Comparison of ENCODE assay signal across 38 cellular contexts in the genomic region with DNA sequence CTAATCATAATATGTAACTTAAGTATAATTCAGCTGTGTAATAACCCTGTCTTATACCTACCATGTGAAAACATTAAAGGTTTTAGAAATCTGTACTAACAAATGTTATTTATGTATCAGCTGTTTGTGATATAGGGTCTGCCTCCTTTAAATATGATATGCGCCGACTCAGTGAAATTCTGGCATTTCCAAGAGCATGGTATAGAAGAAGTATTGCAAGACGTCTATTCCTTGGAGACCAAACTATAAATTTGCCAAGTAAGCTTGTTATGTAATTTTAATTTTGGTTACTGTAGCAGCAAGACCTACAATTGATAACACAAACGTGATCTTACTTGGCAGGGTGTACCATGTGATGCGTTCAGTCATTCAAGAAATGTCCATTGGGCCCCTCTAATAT. TPM values are rescaled to one million over a fixed set of nuclear protein-coding genes. Genes with fewer than 3 reads are reported as not detected.
"Had no signal": no experiment of that assay in that cellular context is flagged by ENCODE, and none has a peak within 500 bp of the region (broad histone marks: within the 10 kb centered on the region; RNA-seq: fewer than 3 reads in every experiment).

No MANE protein-coding gene starts in this region.

- H3K27me3 ChIP-seq: adrenal gland, body of pancreas, brain microvascular endothelial cell, breast epithelium had no signal

- FAIRE-seq: TTC549 had no signal

- DNase-seq: activated B cell treated with CpG ODN at 0.5 μM for 24 hours; activated CD4-positive, alpha-beta memory T cell treated with anti-CD3 and anti-CD28 coated beads for 36 hours; activated CD4-positive, alpha-beta T cell treated with anti-CD3 and anti-CD28 coated beads for 36 hours; activated CD4-positive, alpha-beta T cell treated with anti-CD3 and anti-CD28 coated beads, Interleukin-2, amount 10 ng/mL, durations not matched to agents 24 days and 14 days; activated CD4-positive, alpha-beta T cell treated with anti-CD3 and anti-CD28 coated beads, Interleukin-2, amount 50 U/mL, for 1 hour; activated CD4-positive, alpha-beta T cell treated with anti-CD3 and anti-CD28 coated beads, Interleukin-2, amount 50 U/mL, for 4 hours; activated CD4-positive, CD25-positive, alpha-beta regulatory T cell treated with anti-CD3 and anti-CD28 coated beads, Interleukin-2, amount 50 U/mL, for 72 hours; activated CD8-positive, alpha-beta memory T cell treated with anti-CD3 and anti-CD28 coated beads, Interleukin-2, amount 50 U/mL, for 4 hours; activated CD8-positive, alpha-beta T cell treated with anti-CD3 and anti-CD28 coated beads for 36 hours; activated effector memory CD4-positive, alpha-beta T cell treated with anti-CD3 and anti-CD28 coated beads, Interleukin-2, amount 50 U/mL, for 16 hours; activated gamma-delta T cell treated with Interleukin-2 at 50 U/mL for 16 hours; activated naive CD4-positive, alpha-beta T cell; activated naive CD4-positive, alpha-beta T cell treated with anti-CD3 and anti-CD28 coated beads for 36 hours; activated naive CD4-positive, alpha-beta T cell treated with anti-CD3 and anti-CD28 coated beads, Interleukin-2, amount 50 U/mL, for 16 hours; activated naive CD8-positive, alpha-beta T cell treated with anti-CD3 and anti-CD28 coated beads for 36 hours; activated T-cell treated with anti-CD3 and anti-CD28 coated beads for 4 hours; activated T-cell treated with anti-CD3 and anti-CD28 coated beads, Interleukin-2, amount 50 U/mL, for 1 hour; activated T-cell treated with anti-CD3 and anti-CD28 coated beads, Interleukin-2, amount 50 U/mL, for 4 hours; activated T-cell treated with anti-CD3 and anti-CD28 coated beads, Interleukin-2, amount 50 U/mL, for 72 hours; adrenal gland; amniotic stem cell; aorta; body of pancreas; brain microvascular endothelial cell; cerebellar nuclear complex; T-helper 1 cell; T-helper 2 cell; T-helper 9 cell had no signal

- ATAC-seq: activated CD4-positive, alpha-beta T cell treated with anti-CD3 and anti-CD28 coated beads for 36 hours; activated CD8-positive, alpha-beta T cell treated with anti-CD3 and anti-CD28 coated beads for 36 hours; activated naive CD4-positive, alpha-beta T cell treated with anti-CD3 and anti-CD28 coated beads, Interleukin-2, amount 50 U/mL, for 72 hours; activated T-cell treated with anti-CD3 and anti-CD28 coated beads, Interleukin-2, amount 50 U/mL, for 4 hours; activated T-cell treated with anti-CD3 and anti-CD28 coated beads, Interleukin-2, amount 50 U/mL, for 72 hours; activated T-helper 17 cell treated with anti-CD3 and anti-CD28 coated beads, Interleukin-2, amount 50 U/mL, for 72 hours; body of pancreas had no signal

- H3K9me3 ChIP-seq: adrenal gland, body of pancreas, breast epithelium had no signal

- H3K4me3 ChIP-seq: adrenal gland, body of pancreas, breast epithelium had no signal

- H3K27ac ChIP-seq: adrenal gland, body of pancreas, brain microvascular endothelial cell, breast epithelium, VCaP had no signal

- H3K4me1 ChIP-seq: adrenal gland, body of pancreas, breast epithelium had no signal

RNA-seq across cellular contexts. Expression of a gene that starts 32.3 kb away (rescaled TPM):
- total RNA-seq: activated B cell treated with CpG ODN at 0.5 μM for 24 hours; activated CD4-positive, alpha-beta memory T cell treated with anti-CD3 and anti-CD28 coated beads for 36 hours; activated CD4-positive, alpha-beta T cell treated with anti-CD3 and anti-CD28 coated beads for 36 hours; activated CD4-positive, alpha-beta T cell treated with anti-CD3 and anti-CD28 coated beads, Interleukin-2, amount 10 ng/mL, durations not matched to agents 24 days and 14 days; activated CD8-positive, alpha-beta memory T cell treated with anti-CD3 and anti-CD28 coated beads for 36 hours; activated CD8-positive, alpha-beta T cell treated with anti-CD3 and anti-CD28 coated beads for 36 hours; activated naive CD4-positive, alpha-beta T cell treated with anti-CD3 and anti-CD28 coated beads for 36 hours; activated naive CD4-positive, alpha-beta T cell treated with anti-CD3 and anti-CD28 coated beads, Interleukin-2, amount 50 U/mL, for 72 hours; activated naive CD8-positive, alpha-beta T cell treated with anti-CD3 and anti-CD28 coated beads for 36 hours; activated T-cell treated with anti-CD3 and anti-CD28 coated beads, Interleukin-2, amount 50 U/mL, for 4 hours; activated T-cell treated with anti-CD3 and anti-CD28 coated beads, Interleukin-2, amount 50 U/mL, for 72 hours; activated T-helper 1 cell treated with anti-CD3 and anti-CD28 coated beads, Interleukin-12 subunit alpha, Interleukin-12 subunit beta, Interleukin-2, Interleukin-4 antibody, amounts not matched to agents 30 ng/mL and 10 ng/mL and 1 ng/mL, durations not matched to agents 14 hours and 24 hours and 36 hours; activated T-helper 17 cell treated with anti-CD3 and anti-CD28 coated beads, Interleukin-2, amount 50 U/mL, for 72 hours; adrenal gland; aorta; astrocyte; body of pancreas; breast epithelium; cardiac septum; chondrocyte had no signal
- polyA plus RNA-seq: adrenal gland, aorta had no signal
